Comparison of ENCODE assay signal across 1 cellular context in the genomic region with DNA sequence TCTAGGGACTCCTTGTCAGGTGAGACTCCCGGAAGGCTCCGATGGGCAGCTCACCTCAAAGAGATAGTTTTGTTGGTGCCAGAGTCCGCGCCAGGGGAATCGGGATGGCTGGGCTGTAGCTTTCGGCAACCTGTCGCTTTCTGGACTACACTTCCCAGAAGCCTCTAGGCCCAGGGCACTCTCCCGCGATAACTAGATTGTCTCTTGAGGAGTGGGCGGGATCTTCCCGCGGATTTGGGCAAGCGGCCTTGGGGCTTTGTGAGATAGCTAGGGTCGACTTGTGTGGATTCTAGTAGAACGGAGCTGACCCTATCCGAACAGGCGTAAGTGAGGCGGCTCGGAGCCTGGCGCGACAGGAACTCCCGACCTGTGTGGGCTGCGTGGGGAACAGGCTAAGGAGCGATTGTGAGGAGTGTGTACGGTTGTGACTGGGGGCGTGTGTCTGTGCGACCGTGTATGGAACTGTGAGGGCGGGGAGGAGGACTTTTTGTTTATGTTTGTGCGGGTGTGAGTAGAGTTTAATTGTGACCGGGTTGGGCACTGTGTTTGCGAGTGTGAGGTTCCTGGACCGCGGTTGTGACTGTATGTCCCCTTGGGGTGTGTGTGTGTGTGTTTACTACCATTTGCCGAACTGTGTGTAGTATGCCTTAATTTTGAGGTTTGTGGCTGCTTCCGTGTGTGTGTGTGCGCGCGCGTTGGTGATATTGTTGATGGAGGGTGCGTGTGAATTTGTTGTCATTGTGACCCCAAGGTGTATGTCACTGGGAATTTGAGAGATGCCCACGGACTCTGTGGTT.
A peak's percentile ranks its signal among the peaks of the same experiment; 100 is the strongest.
TF ChIP-seq lines count a peak whose summit lies in the region.

ZNF345 (plus strand) TSS at position 231 of the 797 bp plus-strand sequence. CDS start 25,955 bp downstream, outside the sequence.

TF ChIP-seq in IMR-90, 13 proteins besides CTCF, POLR2A, EP300 and RAD21:
- TF ChIP-seq MXI1 (IDR thresholded peaks at IDR 0.05; ENCODE audit: borderline replicate concordance, low read depth, low read length) (peak; percentile 12; the same call in 1 of the 2 replicates), MAZ (IDR thresholded peaks at IDR 0.05; ENCODE audit: borderline replicate concordance, low read depth, low read length) (0 out of 2 replicates have a peak, but pooled peaks have one; percentile 19), CHD1 (IDR thresholded peaks at IDR 0.05; ENCODE audit: low read depth, low read length) (no peak)
TF ChIP-seq in IMR-90: peak in this region for 2.
